Comparison of ENCODE assay signal across 14 cellular contexts in genomic region chr10:95264227-95265051, GRCh38. TPM values are rescaled to one million over a fixed set of nuclear protein-coding genes. Genes with fewer than 3 reads are reported as not detected.
A peak's percentile ranks its signal among the peaks of the same experiment; 100 is the strongest.
DNase-seq lines count a peak whose midpoint lies in the region; ATAC-seq and TF ChIP-seq lines count a peak whose summit lies in the region.
"Had no signal": no experiment of that assay in that cellular context is flagged by ENCODE, and none has a peak within 500 bp of the region (broad histone marks: within the 10 kb centered on the region; RNA-seq: fewer than 3 reads in every experiment).

No MANE protein-coding gene starts in this region.

- CTCF ChIA-PET in WTC11 (lab: Charles Lee): interaction anchor here (0.8 to 3.1 kb wide), 15 partner anchors 13 to 337 kb away, joined by 3 to 22 read pairs (median 5); partner anchors contain the start of gene PDLIM1

- no peak for TF ChIP-seq CTCF in WTC11 (IDR thresholded peaks at IDR 0.05)
- no peak for TF ChIP-seq CTCF in type B pancreatic cell (conservative IDR thresholded peaks at IDR 0.05)

- POLR2A ChIA-PET in WTC11 (lab: Charles Lee): interaction anchor here (0.6 to 1.1 kb wide), 6 partner anchors 9 to 106 kb away, joined by 3 to 7 read pairs (median 4); no protein-coding TSS in a partner anchor

- DNase-seq in NCI-H2196 (lab: John Stamatoyannopoulos, UW; ENCODE audit: unreplicated experiment): peak; percentile 13
- DNase-seq in NCI-H2196 treated with DMSO at 0.1 percent for 48 hours (lab: John Stamatoyannopoulos, UW; ENCODE audit: unreplicated experiment): no peak
- no peak for DNase-seq in WTC11 (ENCODE audit: low spot score)
- no peak for DNase-seq in left colon
- peak; percentile 42 for DNase-seq in type B pancreatic cell (ENCODE audit: extremely low spot score, unreplicated experiment)
- DNase-seq in DMS79 (lab: John Stamatoyannopoulos, UW): no peak
- DNase-seq in inferior parietal cortex (ENCODE audit: extremely low spot score): no peak
- DNase-seq in SK-N-DZ (ENCODE audit: low spot score): no peak
- DNase-seq: activated CD8-positive, alpha-beta memory T cell treated with anti-CD3 and anti-CD28 coated beads, Interleukin-2, amount 10 ng/mL, durations not matched to agents 7 days and 5 days; activated naive CD8-positive, alpha-beta T cell treated with anti-CD3 and anti-CD28 coated beads, Interleukin-2, amount 10 ng/mL, durations not matched to agents 7 days and 5 days; foreskin melanocyte; GOT3; T1000 had no signal

- peak; percentile 83 for ATAC-seq in WTC11
- peak; percentile 19 for ATAC-seq in left colon
- ATAC-seq: activated CD8-positive, alpha-beta memory T cell treated with anti-CD3 and anti-CD28 coated beads, Interleukin-2, amount 10 ng/mL, durations not matched to agents 7 days and 5 days; K562 had no signal

- H3K27ac Mint-ChIP-seq in WTC11: peak overlapping the region; percentile 99
- H3K27ac Mint-ChIP-seq in type B pancreatic cell: peak overlapping the region; percentile 93
- H3K27ac Mint-ChIP-seq: activated CD8-positive, alpha-beta memory T cell treated with anti-CD3 and anti-CD28 coated beads, Interleukin-2, amount 10 ng/mL, durations not matched to agents 7 days and 5 days; activated naive CD8-positive, alpha-beta T cell treated with anti-CD3 and anti-CD28 coated beads, Interleukin-2, amount 10 ng/mL, durations not matched to agents 7 days and 5 days had no signal

- H3K4me1 Mint-ChIP-seq in WTC11 (peaks cover 76% of the 10 kb centered on the region), type B pancreatic cell (ENCODE audit: unreplicated experiment) (peaks cover 54% of the 10 kb centered on the region)
- H3K4me1 Mint-ChIP-seq: activated CD8-positive, alpha-beta memory T cell treated with anti-CD3 and anti-CD28 coated beads, Interleukin-2, amount 10 ng/mL, durations not matched to agents 7 days and 5 days; activated naive CD8-positive, alpha-beta T cell treated with anti-CD3 and anti-CD28 coated beads, Interleukin-2, amount 10 ng/mL, durations not matched to agents 7 days and 5 days had no signal

- H3K9me3 Mint-ChIP-seq in WTC11: no peaks in the 10 kb centered on the region
- H3K9me3 Mint-ChIP-seq in type B pancreatic cell: peaks cover 4% of the 10 kb centered on the region
- H3K9me3 Mint-ChIP-seq: activated naive CD8-positive, alpha-beta T cell treated with anti-CD3 and anti-CD28 coated beads, Interleukin-2, amount 10 ng/mL, durations not matched to agents 7 days and 5 days had no signal

- H3K27me3 Mint-ChIP-seq in WTC11 (ENCODE audit: low read depth): no peaks in the 10 kb centered on the region
- H3K27me3 Mint-ChIP-seq in type B pancreatic cell: peaks cover 3% of the 10 kb centered on the region

- peak overlapping the region; percentile 23 for H3K4me3 Mint-ChIP-seq in WTC11
- H3K4me3 Mint-ChIP-seq in type B pancreatic cell: peak overlapping the region; percentile 55
- H3K4me3 Mint-ChIP-seq: activated CD8-positive, alpha-beta memory T cell treated with anti-CD3 and anti-CD28 coated beads, Interleukin-2, amount 10 ng/mL, durations not matched to agents 7 days and 5 days; activated naive CD8-positive, alpha-beta T cell treated with anti-CD3 and anti-CD28 coated beads, Interleukin-2, amount 10 ng/mL, durations not matched to agents 7 days and 5 days had no signal

- intact Hi-C loops in left colon (cut with DNase I, micrococcal nuclease): no loop called here

- H3K36me3 Mint-ChIP-seq in WTC11 (peaks cover 64% of the 10 kb centered on the region), type B pancreatic cell (peaks cover 17% of the 10 kb centered on the region)
- H3K36me3 Mint-ChIP-seq: activated naive CD8-positive, alpha-beta T cell treated with anti-CD3 and anti-CD28 coated beads, Interleukin-2, amount 10 ng/mL, durations not matched to agents 7 days and 5 days had no signal

TF ChIP-seq in WTC11, 78 proteins besides CTCF, POLR2A, EP300 and RAD21:
- TF ChIP-seq SP1 (CRISPR knock-in tag; conservative IDR thresholded peaks at IDR 0.05) (0 out of 2 replicates have a peak, but pooled peaks have one; percentile 5), ZNF281 (CRISPR knock-in tag; IDR thresholded peaks at IDR 0.05) (peak; percentile 55; the same call in 1 of the 2 replicates), USF2 (CRISPR knock-in tag; IDR thresholded peaks at IDR 0.05) (no peak), JUN (CRISPR knock-in tag; IDR thresholded peaks at IDR 0.05) (no peak), TEAD1 (CRISPR knock-in tag; IDR thresholded peaks at IDR 0.05) (peak; percentile 64; the same call in 1 of the 2 replicates), ETV6 (CRISPR knock-in tag; IDR thresholded peaks at IDR 0.05) (peak; percentile 74; the same call in 1 of the 2 replicates)

RNA-seq across cellular contexts. Expression of gene PDLIM1, which starts 26.4 kb away (rescaled TPM):
- total RNA-seq in WTC11 (2021) (223 to 226 TPM (median 226 TPM) in 3 replicates), left colon (100 to 1,000 TPM; 342 to 417 TPM), type B pancreatic cell (ENCODE audit: low replicate concordance) (171 and 347 TPM in 2 replicates)
- 1.4 and 1.8 TPM in 2 replicates for polyA plus RNA-seq in SK-N-DZ (2014; cell fraction: cytosol; rRNA removed)
- polyA plus RNA-seq in SK-N-DZ (2014; cell fraction: nucleus; rRNA removed): 0.59 TPM in 1 of 2 replicates, not detected in the other

Comparison
In these comparisons a context has a peak if more than half of its experiments do, and no peak if none do; other contexts are left out.
1. DNase-seq: peak in NCI-H2196 (single experiment) and type B pancreatic cell (single experiment); none in NCI-H2196 treated with DMSO at 0.1 percent for 48 hours (single experiment), WTC11 (single experiment), left colon (0 of 2), DMS79 (single experiment), inferior parietal cortex (single experiment) and SK-N-DZ (single experiment).